10 cellular contexts compared by ENCODE assay signal in the genomic region with DNA sequence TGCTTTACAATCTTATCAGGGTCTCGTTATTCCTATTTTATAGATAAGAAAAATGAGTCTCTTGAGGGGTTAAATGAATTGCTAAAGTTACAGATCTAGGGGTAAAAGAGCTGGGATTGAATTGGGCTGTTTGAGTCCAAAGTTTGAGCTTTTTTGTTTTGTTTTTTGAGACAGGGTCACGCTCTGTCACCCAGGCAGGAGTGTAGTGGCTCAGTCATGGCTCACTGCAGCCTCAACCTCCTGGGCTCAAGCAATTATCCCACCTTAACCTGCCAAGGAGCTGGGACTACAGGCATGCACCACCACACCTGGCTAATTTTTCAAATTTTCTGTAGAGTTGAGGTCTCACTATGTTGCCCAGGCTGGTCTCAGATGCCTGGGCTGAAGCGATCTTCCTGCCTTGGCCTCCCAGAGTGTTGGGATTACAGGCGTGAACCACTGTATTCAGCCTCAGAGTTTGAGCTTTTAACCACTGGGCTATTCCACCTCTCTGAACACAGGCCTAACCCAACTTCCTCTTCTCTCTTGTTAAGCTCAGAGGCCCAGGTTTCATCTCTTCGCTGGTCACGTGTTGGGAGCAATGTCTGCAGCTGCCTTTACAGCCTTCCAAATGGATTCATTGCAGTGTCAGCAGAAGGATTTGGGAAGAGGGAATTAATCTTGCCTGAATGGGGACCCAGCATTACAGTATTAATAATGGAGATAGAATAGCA. TPM values are rescaled to one million over a fixed set of nuclear protein-coding genes. Genes with fewer than 3 reads are reported as not detected.
DNase-seq lines count a peak whose midpoint lies in the region; ATAC-seq and TF ChIP-seq lines count a peak whose summit lies in the region.
"Had no signal": no experiment of that assay in that cellular context is flagged by ENCODE, and none has a peak within 500 bp of the region (broad histone marks: within the 10 kb centered on the region; RNA-seq: fewer than 3 reads in every experiment).

No MANE protein-coding gene starts in this region.

- peaks cover 0 to 1% (median 0%) of the 10 kb centered on the region in 3 donors for H3K27me3 Mint-ChIP-seq in CD14-positive monocyte (ENCODE audit: low read depth in 3 of 3)

- peak; percentile 82 for ATAC-seq in HG03108 (IDR thresholded peaks at IDR 0.05; ENCODE audit: unreplicated experiment)

- H3K4me1 Mint-ChIP-seq in CD14-positive monocyte: peaks cover 41% of the 10 kb centered on the region

- DNase-seq in CD14-positive monocyte (ENCODE audit: low spot score) (no peak), GM19238 (ENCODE audit: insufficient read length, low spot score) (peak; percentile 52), DMS 273 (lab: John Stamatoyannopoulos, UW; ENCODE audit: unreplicated experiment) (no peak), NCI-H1417 treated with DMSO at 0.1 percent for 48 hours (lab: John Stamatoyannopoulos, UW) (no peak), DMS153 (lab: John Stamatoyannopoulos, UW) (no peak)
- no peak for DNase-seq in activated CD4-positive, CD25-positive, alpha-beta regulatory T cell treated with anti-CD3 and anti-CD28 coated beads, Interleukin-2, amount 50 U/mL, for 72 hours
- DNase-seq: DMS79 treated with DMSO at 0.1 percent for 48 hours had no signal

- H3K9me3 Mint-ChIP-seq in CD14-positive monocyte: no peaks in the 10 kb centered on the region

- H3K27ac ChIP-seq in VCaP: peak overlapping the region; percentile 90
- H3K27ac ChIP-seq: breast epithelium had no signal

- peak overlapping the region; percentile 56 to 89 (median 85) for H3K27ac Mint-ChIP-seq in CD14-positive monocyte

- intact Hi-C loops in CD14-positive monocyte (cut with micrococcal nuclease): no loop called here

- H3K36me3 Mint-ChIP-seq in CD14-positive monocyte: peaks cover 44 to 68% of the 10 kb centered on the region in 2 donors

- TF ChIP-seq CTCF in CD14-positive monocyte (IDR thresholded peaks at IDR 0.05): no peak
- TF ChIP-seq CTCF in VCaP (conservative IDR thresholded peaks at IDR 0.05): no peak

- no peak overlapping the region for H3K4me3 Mint-ChIP-seq in CD14-positive monocyte

RNA-seq across cellular contexts. Expression of a gene that starts 7.9 kb away (rescaled TPM):
- polyA plus RNA-seq in CD14-positive monocyte: 1 to 10 TPM; 3.2 to 5.7 TPM

RNA-seq across cellular contexts. Expression of a gene that starts 9.2 kb away (rescaled TPM):
- 10 to 100 TPM; 79.0 to 79.4 TPM for polyA plus RNA-seq in CD14-positive monocyte
